1 cellular context compared by ENCODE assay signal in the genomic region with DNA sequence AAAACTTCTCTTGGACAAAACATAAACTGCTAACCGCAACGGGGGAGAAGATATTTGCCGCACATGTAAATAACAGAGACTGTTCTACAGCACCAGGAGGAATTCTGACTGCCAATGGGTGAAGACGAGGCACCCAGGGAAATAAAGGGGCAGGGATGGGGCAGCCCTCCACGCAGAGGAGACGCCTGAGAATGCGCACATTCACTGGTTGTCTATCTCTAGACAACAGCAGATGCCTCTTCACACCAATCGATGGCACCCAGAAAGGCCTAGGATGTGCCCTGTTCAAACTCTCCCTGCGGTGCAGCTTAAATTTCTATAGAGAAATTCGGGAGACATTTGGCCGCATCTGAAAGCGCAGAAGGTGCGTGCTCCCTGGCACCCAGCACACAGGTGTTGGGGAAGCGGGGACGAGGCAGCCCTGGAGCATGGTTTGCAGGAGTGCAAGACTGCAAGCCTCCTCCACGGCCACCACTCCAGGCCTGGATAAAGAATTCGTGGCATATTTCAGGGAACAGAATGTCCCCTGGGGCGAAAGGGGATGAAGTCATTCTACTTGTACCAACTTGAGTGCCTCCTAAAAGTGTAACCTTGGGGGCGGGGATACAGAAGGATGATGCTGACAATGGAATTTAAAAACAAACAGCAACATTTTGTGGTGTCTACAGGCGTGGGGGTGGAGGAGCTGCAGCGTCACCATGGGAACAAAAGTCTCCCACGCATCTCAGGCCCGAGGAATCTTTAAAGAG.
TF ChIP-seq lines count a peak whose summit lies in the region.

No MANE protein-coding gene starts in this region.

TF ChIP-seq in SK-N-SH treated with all-trans-retinoic acid at 6 μM for 48 hours, 23 proteins besides CTCF, POLR2A, EP300 and RAD21 (continued from another document):
- TF ChIP-seq, protein P1, sequence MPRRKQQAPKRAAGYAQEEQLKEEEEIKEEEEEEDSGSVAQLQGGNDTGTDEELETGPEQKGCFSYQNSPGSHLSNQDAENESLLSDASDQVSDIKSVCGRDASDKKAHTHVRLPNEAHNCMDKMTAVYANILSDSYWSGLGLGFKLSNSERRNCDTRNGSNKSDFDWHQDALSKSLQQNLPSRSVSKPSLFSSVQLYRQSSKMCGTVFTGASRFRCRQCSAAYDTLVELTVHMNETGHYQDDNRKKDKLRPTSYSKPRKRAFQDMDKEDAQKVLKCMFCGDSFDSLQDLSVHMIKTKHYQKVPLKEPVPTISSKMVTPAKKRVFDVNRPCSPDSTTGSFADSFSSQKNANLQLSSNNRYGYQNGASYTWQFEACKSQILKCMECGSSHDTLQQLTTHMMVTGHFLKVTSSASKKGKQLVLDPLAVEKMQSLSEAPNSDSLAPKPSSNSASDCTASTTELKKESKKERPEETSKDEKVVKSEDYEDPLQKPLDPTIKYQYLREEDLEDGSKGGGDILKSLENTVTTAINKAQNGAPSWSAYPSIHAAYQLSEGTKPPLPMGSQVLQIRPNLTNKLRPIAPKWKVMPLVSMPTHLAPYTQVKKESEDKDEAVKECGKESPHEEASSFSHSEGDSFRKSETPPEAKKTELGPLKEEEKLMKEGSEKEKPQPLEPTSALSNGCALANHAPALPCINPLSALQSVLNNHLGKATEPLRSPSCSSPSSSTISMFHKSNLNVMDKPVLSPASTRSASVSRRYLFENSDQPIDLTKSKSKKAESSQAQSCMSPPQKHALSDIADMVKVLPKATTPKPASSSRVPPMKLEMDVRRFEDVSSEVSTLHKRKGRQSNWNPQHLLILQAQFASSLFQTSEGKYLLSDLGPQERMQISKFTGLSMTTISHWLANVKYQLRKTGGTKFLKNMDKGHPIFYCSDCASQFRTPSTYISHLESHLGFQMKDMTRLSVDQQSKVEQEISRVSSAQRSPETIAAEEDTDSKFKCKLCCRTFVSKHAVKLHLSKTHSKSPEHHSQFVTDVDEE (CRISPR knock-in tag; IDR thresholded peaks at IDR 0.05) = no peak
